In the genomic region with DNA sequence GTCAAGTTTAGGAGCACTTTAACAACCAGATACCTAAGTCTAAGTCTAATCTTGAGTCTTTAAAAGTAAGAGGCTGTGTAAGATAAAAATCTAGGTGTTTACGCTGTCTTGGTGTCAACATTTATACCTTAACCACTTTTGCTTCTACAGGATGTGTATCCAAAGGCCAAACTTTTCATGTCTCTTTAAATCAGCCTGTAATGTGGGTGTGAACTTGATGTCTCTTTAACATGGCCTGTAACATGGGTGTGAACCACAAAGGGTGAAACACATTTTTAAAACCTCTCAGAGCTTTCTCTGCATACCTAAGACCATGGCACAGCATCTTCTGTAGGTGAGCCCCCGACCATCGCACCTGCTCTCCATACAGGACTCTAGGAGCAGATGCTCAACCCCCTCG, we compare ENCODE assay signal across 33 cellular contexts.
"Had no signal": no experiment of that assay in that cellular context is flagged by ENCODE, and none has a peak within 500 bp of the region (broad histone marks: within the 10 kb centered on the region; RNA-seq: fewer than 3 reads in every experiment).

No MANE protein-coding gene starts in this region.

- DNase-seq: activated CD4-positive, alpha-beta memory T cell treated with anti-CD3 and anti-CD28 coated beads, Interleukin-2, amount 10 ng/mL, durations not matched to agents 7 days and 5 days; activated CD4-positive, alpha-beta T cell treated with anti-CD3 and anti-CD28 coated beads for 1 hour; activated CD4-positive, alpha-beta T cell treated with anti-CD3 and anti-CD28 coated beads for 36 hours; activated CD4-positive, alpha-beta T cell treated with anti-CD3 and anti-CD28 coated beads for 48 hours; activated CD4-positive, alpha-beta T cell treated with anti-CD3 and anti-CD28 coated beads, Interleukin-2, amount 10 ng/mL, durations not matched to agents 7 days and 5 days; activated CD4-positive, alpha-beta T cell treated with anti-CD3 and anti-CD28 coated beads, Interleukin-2, amount 50 U/mL, for 48 hours; activated CD4-positive, CD25-positive, alpha-beta regulatory T cell; activated CD8-positive, alpha-beta memory T cell treated with anti-CD3 and anti-CD28 coated beads for 24 hours; activated CD8-positive, alpha-beta memory T cell treated with anti-CD3 and anti-CD28 coated beads, Interleukin-2, amount 10 ng/mL, durations not matched to agents 7 days and 5 days; activated CD8-positive, alpha-beta memory T cell treated with anti-CD3 and anti-CD28 coated beads, Interleukin-2, amount 50 U/mL, for 48 hours; activated CD8-positive, alpha-beta T cell treated with anti-CD3 and anti-CD28 coated beads, Interleukin-2, amount 10 ng/mL, durations not matched to agents 7 days and 5 days; activated effector memory CD4-positive, alpha-beta T cell treated with Interleukin-2 at 50 U/mL for 16 hours; activated gamma-delta T cell; activated naive CD4-positive, alpha-beta T cell treated with anti-CD3 and anti-CD28 coated beads, Interleukin-2, amount 10 ng/mL, durations not matched to agents 7 days and 5 days; activated naive CD4-positive, alpha-beta T cell treated with Interleukin-2 at 50 U/mL for 16 hours; activated naive CD8-positive, alpha-beta T cell treated with anti-CD3 and anti-CD28 coated beads, Interleukin-2, amount 10 ng/mL, durations not matched to agents 7 days and 5 days; activated naive CD8-positive, alpha-beta T cell treated with anti-CD3 and anti-CD28 coated beads, Interleukin-2, amount 50 U/mL, for 24 hours; activated T-cell treated with anti-CD3 and anti-CD28 coated beads, Interleukin-2, amount 50 U/mL, for 24 hours; activated T-cell treated with anti-CD3 and anti-CD28 coated beads, Interleukin-2, amount 50 U/mL, for 48 hours; amygdala; anterior cingulate cortex; caudate nucleus; T-helper 1 cell; T-helper 9 cell; WERI-Rb-1 had no signal

- H3K27me3 Mint-ChIP-seq: activated CD4-positive, alpha-beta memory T cell treated with anti-CD3 and anti-CD28 coated beads, Interleukin-2, amount 10 ng/mL, durations not matched to agents 7 days and 5 days; activated CD4-positive, alpha-beta T cell treated with anti-CD3 and anti-CD28 coated beads for 36 hours; activated CD4-positive, alpha-beta T cell treated with anti-CD3 and anti-CD28 coated beads, Interleukin-2, amount 10 ng/mL, durations not matched to agents 7 days and 5 days; activated CD8-positive, alpha-beta memory T cell treated with anti-CD3 and anti-CD28 coated beads, Interleukin-2, amount 10 ng/mL, durations not matched to agents 7 days and 5 days; activated naive CD4-positive, alpha-beta T cell treated with anti-CD3 and anti-CD28 coated beads, Interleukin-2, amount 10 ng/mL, durations not matched to agents 7 days and 5 days; activated naive CD4-positive, alpha-beta T cell treated with anti-CD3 and anti-CD28 coated beads, Interleukin-2, amount 50 U/mL, for 24 hours; activated naive CD8-positive, alpha-beta T cell; activated naive CD8-positive, alpha-beta T cell treated with anti-CD3 and anti-CD28 coated beads, Interleukin-2, amount 10 ng/mL, durations not matched to agents 7 days and 5 days; activated naive CD8-positive, alpha-beta T cell treated with anti-CD3 and anti-CD28 coated beads, Interleukin-2, amount 50 U/mL, for 24 hours; activated T-cell treated with anti-CD3 and anti-CD28 coated beads, Interleukin-2, amount 50 U/mL, for 24 hours; brain had no signal

- H3K27ac Mint-ChIP-seq: activated CD4-positive, alpha-beta memory T cell treated with anti-CD3 and anti-CD28 coated beads, Interleukin-2, amount 10 ng/mL, durations not matched to agents 7 days and 5 days; activated CD4-positive, alpha-beta T cell treated with anti-CD3 and anti-CD28 coated beads for 36 hours; activated CD4-positive, alpha-beta T cell treated with anti-CD3 and anti-CD28 coated beads, Interleukin-2, amount 10 ng/mL, durations not matched to agents 7 days and 5 days; activated CD8-positive, alpha-beta memory T cell treated with anti-CD3 and anti-CD28 coated beads, Interleukin-2, amount 10 ng/mL, durations not matched to agents 7 days and 5 days; activated CD8-positive, alpha-beta T cell treated with anti-CD3 and anti-CD28 coated beads, Interleukin-2, amount 10 ng/mL, durations not matched to agents 7 days and 5 days; activated naive CD4-positive, alpha-beta T cell treated with anti-CD3 and anti-CD28 coated beads, Interleukin-2, amount 10 ng/mL, durations not matched to agents 7 days and 5 days; activated naive CD4-positive, alpha-beta T cell treated with anti-CD3 and anti-CD28 coated beads, Interleukin-2, amount 50 U/mL, for 24 hours; activated naive CD8-positive, alpha-beta T cell; activated naive CD8-positive, alpha-beta T cell treated with anti-CD3 and anti-CD28 coated beads, Interleukin-2, amount 10 ng/mL, durations not matched to agents 7 days and 5 days; activated naive CD8-positive, alpha-beta T cell treated with anti-CD3 and anti-CD28 coated beads, Interleukin-2, amount 50 U/mL, for 24 hours; activated T-cell treated with anti-CD3 and anti-CD28 coated beads, Interleukin-2, amount 50 U/mL, for 24 hours; activated T-helper 2 cell treated with anti-CD3 and anti-CD28 coated beads, Interferon-gamma antibody, Interleukin-2, Interleukin-4, amounts not matched to agents 10 μg/mL and 5 μg/mL and 100 μg/mL, durations not matched to agents 14 hours and 24 hours and 36 hours; brain; T-helper 1 cell treated with Interleukin-12 subunit alpha and Interleukin-12 subunit beta and Interleukin-4 antibody, amounts not matched to agents 30 μg/mL and 1 μg/mL, for 36 hours; T-helper 2 cell treated with Interferon-gamma antibody and Interleukin-4, amounts not matched to agents 5 μg/mL and 100 μg/mL, for 36 hours; WTC11 had no signal

- H3K9me3 Mint-ChIP-seq: activated CD4-positive, alpha-beta memory T cell treated with anti-CD3 and anti-CD28 coated beads, Interleukin-2, amount 10 ng/mL, durations not matched to agents 7 days and 5 days; activated CD4-positive, alpha-beta T cell treated with anti-CD3 and anti-CD28 coated beads, Interleukin-2, amount 10 ng/mL, durations not matched to agents 7 days and 5 days; activated naive CD4-positive, alpha-beta T cell treated with anti-CD3 and anti-CD28 coated beads, Interleukin-2, amount 10 ng/mL, durations not matched to agents 7 days and 5 days; activated naive CD4-positive, alpha-beta T cell treated with anti-CD3 and anti-CD28 coated beads, Interleukin-2, amount 50 U/mL, for 24 hours; activated naive CD8-positive, alpha-beta T cell treated with anti-CD3 and anti-CD28 coated beads, Interleukin-2, amount 10 ng/mL, durations not matched to agents 7 days and 5 days; activated naive CD8-positive, alpha-beta T cell treated with anti-CD3 and anti-CD28 coated beads, Interleukin-2, amount 50 U/mL, for 24 hours; activated T-cell treated with anti-CD3 and anti-CD28 coated beads, Interleukin-2, amount 50 U/mL, for 24 hours; brain; T-helper 1 cell treated with Interleukin-12 subunit alpha and Interleukin-12 subunit beta and Interleukin-4 antibody, amounts not matched to agents 30 μg/mL and 1 μg/mL, for 36 hours; T-helper 2 cell treated with Interferon-gamma antibody and Interleukin-4, amounts not matched to agents 5 μg/mL and 100 μg/mL, for 36 hours; WTC11 had no signal

- H3K4me1 Mint-ChIP-seq: activated CD4-positive, alpha-beta T cell treated with anti-CD3 and anti-CD28 coated beads, Interleukin-2, amount 10 ng/mL, durations not matched to agents 7 days and 5 days; activated CD8-positive, alpha-beta memory T cell treated with anti-CD3 and anti-CD28 coated beads, Interleukin-2, amount 10 ng/mL, durations not matched to agents 7 days and 5 days; activated naive CD4-positive, alpha-beta T cell treated with anti-CD3 and anti-CD28 coated beads, Interleukin-2, amount 10 ng/mL, durations not matched to agents 7 days and 5 days; activated naive CD4-positive, alpha-beta T cell treated with anti-CD3 and anti-CD28 coated beads, Interleukin-2, amount 50 U/mL, for 24 hours; brain; WTC11 had no signal

- H3K4me3 Mint-ChIP-seq: activated CD4-positive, alpha-beta memory T cell treated with anti-CD3 and anti-CD28 coated beads, Interleukin-2, amount 10 ng/mL, durations not matched to agents 7 days and 5 days; activated CD4-positive, alpha-beta T cell treated with anti-CD3 and anti-CD28 coated beads for 36 hours; activated CD4-positive, alpha-beta T cell treated with anti-CD3 and anti-CD28 coated beads, Interleukin-2, amount 10 ng/mL, durations not matched to agents 7 days and 5 days; activated CD8-positive, alpha-beta memory T cell treated with anti-CD3 and anti-CD28 coated beads, Interleukin-2, amount 10 ng/mL, durations not matched to agents 7 days and 5 days; activated CD8-positive, alpha-beta T cell treated with anti-CD3 and anti-CD28 coated beads, Interleukin-2, amount 10 ng/mL, durations not matched to agents 7 days and 5 days; activated naive CD4-positive, alpha-beta T cell treated with anti-CD3 and anti-CD28 coated beads, Interleukin-2, amount 10 ng/mL, durations not matched to agents 7 days and 5 days; activated naive CD4-positive, alpha-beta T cell treated with anti-CD3 and anti-CD28 coated beads, Interleukin-2, amount 50 U/mL, for 24 hours; activated naive CD8-positive, alpha-beta T cell; activated naive CD8-positive, alpha-beta T cell treated with anti-CD3 and anti-CD28 coated beads, Interleukin-2, amount 10 ng/mL, durations not matched to agents 7 days and 5 days; activated naive CD8-positive, alpha-beta T cell treated with anti-CD3 and anti-CD28 coated beads, Interleukin-2, amount 50 U/mL, for 24 hours; activated T-cell treated with anti-CD3 and anti-CD28 coated beads, Interleukin-2, amount 50 U/mL, for 24 hours; brain; T-helper 1 cell treated with Interleukin-12 subunit alpha and Interleukin-12 subunit beta and Interleukin-4 antibody, amounts not matched to agents 30 μg/mL and 1 μg/mL, for 36 hours; T-helper 2 cell treated with Interferon-gamma antibody and Interleukin-4, amounts not matched to agents 5 μg/mL and 100 μg/mL, for 36 hours; WTC11 had no signal

- ATAC-seq: activated CD4-positive, alpha-beta T cell treated with anti-CD3 and anti-CD28 coated beads for 36 hours; activated CD4-positive, CD25-positive, alpha-beta regulatory T cell treated with anti-CD3 and anti-CD28 coated beads, Interleukin-2, amount 50 U/mL, for 24 hours; activated CD8-positive, alpha-beta memory T cell treated with anti-CD3 and anti-CD28 coated beads, Interleukin-2, amount 10 ng/mL, durations not matched to agents 7 days and 5 days; activated CD8-positive, alpha-beta T cell treated with anti-CD3 and anti-CD28 coated beads, Interleukin-2, amount 10 ng/mL, durations not matched to agents 7 days and 5 days; activated naive CD8-positive, alpha-beta T cell treated with anti-CD3 and anti-CD28 coated beads, Interleukin-2, amount 50 U/mL, for 24 hours; WTC11 had no signal
